ENCODE assay signal across 20 cellular contexts in the genomic region with DNA sequence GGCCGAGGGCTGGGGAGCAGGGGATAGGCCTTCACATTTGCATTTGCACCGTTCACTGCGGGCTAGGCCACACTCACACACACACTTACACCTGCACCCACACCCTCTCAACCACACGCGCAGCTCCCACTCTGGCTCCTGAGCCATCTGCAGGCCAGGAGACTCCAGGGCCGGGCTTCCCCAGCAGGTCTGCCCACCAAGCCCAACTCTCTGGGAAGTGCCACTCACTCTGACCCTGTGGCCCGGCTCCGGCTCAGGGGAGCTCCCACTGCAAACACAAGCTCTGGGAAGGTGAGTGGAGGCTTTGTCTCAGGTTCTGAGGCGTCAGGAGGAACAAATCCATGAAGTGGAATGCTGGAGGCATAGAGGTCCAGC.
DNase-seq lines count a peak whose midpoint lies in the region; ATAC-seq, FAIRE-seq and TF ChIP-seq lines count a peak whose summit lies in the region.
"Had no signal": no experiment of that assay in that cellular context is flagged by ENCODE, and none has a peak within 500 bp of the region (broad histone marks: within the 10 kb centered on the region; RNA-seq: fewer than 3 reads in every experiment).

No MANE protein-coding gene starts in this region.

- H3K9me3 Mint-ChIP-seq in CD8-positive, alpha-beta memory T cell: no peaks in the 10 kb centered on the region

- H3K4me1 Mint-ChIP-seq in CD8-positive, alpha-beta memory T cell: peaks cover 0 to 13% (median 5%) of the 10 kb centered on the region in 3 donors
- H3K4me1 Mint-ChIP-seq: CD4-positive, alpha-beta memory T cell had no signal

- H2AFZ ChIP-seq in K562 (ENCODE audit: low read depth, low read length): peak overlapping the region; percentile 96

- CTCF ChIA-PET in CD8-positive, alpha-beta memory T cell (lab: Charles Lee): no interaction called here
- CTCF ChIA-PET in K562 (lab: Yijun Ruan, JAX; ENCODE audit: low intra/inter-chr PET ratio): no interaction called here

- no TSS peak for BruUV-seq in K562 (replicated peaks; lab: Mats Ljungman, UMichigan)

- no peaks in the 10 kb centered on the region for H3K9me1 ChIP-seq in K562 (ENCODE audit: control insufficient read depth, insufficient read depth, low read length)

- H3K4me1 ChIP-seq in CD8-positive, alpha-beta memory T cell (ENCODE audit: insufficient read depth, low read length): no peaks in the 10 kb centered on the region
- H3K4me1 ChIP-seq in K562 (replicated peaks in 1 of 2; ENCODE audit: control insufficient read depth in 2 of 2, insufficient read depth in 2 of 2, low read length in 2 of 2): peaks cover 44 to 87% of the 10 kb centered on the region in 2 experiments

- peak overlapping the region; percentile 78 for H3K27ac ChIP-seq in CD8-positive, alpha-beta memory T cell (ENCODE audit: low read depth, low read length)
- H3K27ac ChIP-seq in K562 (ENCODE audit: extremely low read depth, low read depth, low read length): peak overlapping the region; percentile 81
- H3K27ac ChIP-seq: C4-2B had no signal

- TF ChIP-seq CTCF in K562 (IDR thresholded peaks at IDR 0.05 in 2 of 3, conservative IDR thresholded peaks at IDR 0.05 in 1 of 3; ENCODE audit: insufficient read depth in 2 of 3, low read depth in 1 of 3, low read length in 3 of 3): no peak

- 18% methylated on average over 9 of the region's 9 CpGs for WGBS in K562 (ENCODE audit: insufficient coverage, low coverage, missing lambda C conversion rate)

- H3K79me2 ChIP-seq in K562 (ENCODE audit: control insufficient read depth, insufficient read depth, low read length): peaks cover 14% of the 10 kb centered on the region

- in situ Hi-C loops in K562 (cut with MboI): no loop called here

- peak overlapping the region in 1 of 7 donors; percentile 29 for H3K4me3 Mint-ChIP-seq in CD8-positive, alpha-beta memory T cell
- H3K4me3 Mint-ChIP-seq: CD4-positive, alpha-beta memory T cell had no signal

- no peak for DNase-seq in CD8-positive, alpha-beta memory T cell
- DNase-seq in NCI-H526 treated with DMSO at 0.1 percent for 48 hours (lab: John Stamatoyannopoulos, UW) (peak; percentile 48), K562 (ENCODE audit: extremely low read depth in 1 of 4, low spot score in 3 of 4) (peak in 1 of 4 experiments; percentile 39), NCI-H2196 treated with DMSO at 0.1 percent for 48 hours (lab: John Stamatoyannopoulos, UW; ENCODE audit: unreplicated experiment) (no peak), NCI-H510A (lab: John Stamatoyannopoulos, UW) (no peak), SKM-1 treated with dmso at 0.1 percent for 144 hours (lab: John Stamatoyannopoulos, UW; ENCODE audit: unreplicated experiment) (no peak)
- DNase-seq: ACHN; CD4-positive, alpha-beta memory T cell; COR-L47; DMS153; EL had no signal

- no peaks in the 10 kb centered on the region for H3K36me3 ChIP-seq in CD8-positive, alpha-beta memory T cell (ENCODE audit: insufficient read depth, low read length)
- H3K36me3 ChIP-seq in K562 (ENCODE audit: control insufficient read depth, insufficient read depth, low read length): peaks cover 12% of the 10 kb centered on the region; the same call in 2 of the 3 replicates

- H4K20me1 ChIP-seq in K562 (replicated peaks; ENCODE audit: control insufficient read depth, insufficient read depth, low read length): no peaks in the 10 kb centered on the region; the same call in 1 of the 2 replicates

- no peak for TF ChIP-seq RAD21 in K562 (CRISPR knock-in tag; conservative IDR thresholded peaks at IDR 0.05 in 1 of 2, IDR thresholded peaks at IDR 0.05 in 1 of 2)

- no peak for TF ChIP-seq EP300 in K562 (IDR thresholded peaks at IDR 0.05; ENCODE audit: low read length)

- FAIRE-seq in K562 (lab: Jason Lieb, UNC): no peak
- FAIRE-seq: D721Med, G401.6, GM12891, GM19239, H54, HepG2, HTR-8/SVneo had no signal

- POLR2A ChIA-PET in CD8-positive, alpha-beta memory T cell (lab: Charles Lee): interaction anchor here (0.5 kb wide), 1 partner anchor 235 kb away, joined by 3 read pairs; no protein-coding TSS in a partner anchor
- POLR2A ChIA-PET in K562 (lab: Yijun Ruan, JAX): interaction anchor here (0.6 to 1.6 kb wide), 8 partner anchors 9 to 1075 kb away, joined by 3 to 6 read pairs (median 4); no protein-coding TSS in a partner anchor

- no peaks in the 10 kb centered on the region for H3K9me3 ChIP-seq in CD8-positive, alpha-beta memory T cell (ENCODE audit: low read length)
- H3K9me3 ChIP-seq in K562 (replicated peaks; ENCODE audit: control insufficient read depth, insufficient read depth, low read depth, low read length): no peaks in the 10 kb centered on the region

- peaks cover 4% of the 10 kb centered on the region in 2 donors for H3K27me3 Mint-ChIP-seq in CD8-positive, alpha-beta memory T cell
- H3K27me3 Mint-ChIP-seq: CD4-positive, alpha-beta memory T cell had no signal

- intact Hi-C loops in K562 (cut with micrococcal nuclease): no loop called here

- no peak for TF ChIP-seq POLR2A in K562 (conservative IDR thresholded peaks at IDR 0.05)

- H3K36me3 Mint-ChIP-seq in CD8-positive, alpha-beta memory T cell: no peaks in the 10 kb centered on the region
- H3K36me3 Mint-ChIP-seq: CD4-positive, alpha-beta memory T cell had no signal

- ATAC-seq in K562 (no peak; the same call in 2 of the 3 replicates), HG02981 (IDR thresholded peaks at IDR 0.05; ENCODE audit: unreplicated experiment) (no peak)
- ATAC-seq: HepG2 had no signal

- no peaks in the 10 kb centered on the region for H3K27me3 ChIP-seq in CD8-positive, alpha-beta memory T cell (ENCODE audit: insufficient read depth, low read length, poor library complexity, severe bottlenecking)
- no peaks in the 10 kb centered on the region for H3K27me3 ChIP-seq in K562 (ENCODE audit: control insufficient read depth in 2 of 2, insufficient read depth in 2 of 2, low read length in 2 of 2)

- H3K27ac Mint-ChIP-seq in CD8-positive, alpha-beta memory T cell: no peak overlapping the region
- H3K27ac Mint-ChIP-seq: CD4-positive, alpha-beta memory T cell had no signal

- H3K4me3 ChIP-seq in CD8-positive, alpha-beta memory T cell (ENCODE audit: low read length): no peak overlapping the region
- no peak overlapping the region for H3K4me3 ChIP-seq in K562

- peak overlapping the region; percentile 95 for H3K4me2 ChIP-seq in K562 (ENCODE audit: insufficient read depth, low read length)

- peak overlapping the region; percentile 79 to 83 for H3K9ac ChIP-seq in K562 (ENCODE audit: insufficient read depth in 1 of 2, low read depth in 2 of 2, low read length in 2 of 2)

TF ChIP-seq in K562, 482 proteins besides CTCF, POLR2A, EP300 and RAD21 (continues in another document):
- TF ChIP-seq GABPB1 (CRISPR knock-in tag; IDR thresholded peaks at IDR 0.05) (no peak), HLTF (IDR thresholded peaks at IDR 0.05) (no peak), DPF2 (IDR thresholded peaks at IDR 0.05) (no peak), PTRF (tag; IDR thresholded peaks at IDR 0.05) (no peak), ZNF124 (CRISPR knock-in tag; IDR thresholded peaks at IDR 0.05) (no peak), NBN (IDR thresholded peaks at IDR 0.05; ENCODE audit: low read depth) (0 out of 2 replicates have a peak, but pooled peaks have one; percentile 5), NFIX (CRISPR knock-in tag; IDR thresholded peaks at IDR 0.05; ENCODE audit: low read depth) (no peak), NFE2L1 (tag; IDR thresholded peaks at IDR 0.05; ENCODE audit: borderline replicate concordance, low read depth) (no peak), RUNX1 (IDR thresholded peaks at IDR 0.05; ENCODE audit: low read depth) (peak; percentile 22; the same call in 1 of the 2 replicates), ESRRA (IDR thresholded peaks at IDR 0.05; ENCODE audit: borderline replicate concordance, low read depth) (0 out of 2 replicates have a peak, but pooled peaks have one; percentile 5), COPS2 (conservative IDR thresholded peaks at IDR 0.05) (no peak), MXI1 (IDR thresholded peaks at IDR 0.05; ENCODE audit: low read depth, low read length) (0 out of 2 replicates have a peak, but pooled peaks have one; percentile 10)
- TF ChIP-seq, protein P1, sequence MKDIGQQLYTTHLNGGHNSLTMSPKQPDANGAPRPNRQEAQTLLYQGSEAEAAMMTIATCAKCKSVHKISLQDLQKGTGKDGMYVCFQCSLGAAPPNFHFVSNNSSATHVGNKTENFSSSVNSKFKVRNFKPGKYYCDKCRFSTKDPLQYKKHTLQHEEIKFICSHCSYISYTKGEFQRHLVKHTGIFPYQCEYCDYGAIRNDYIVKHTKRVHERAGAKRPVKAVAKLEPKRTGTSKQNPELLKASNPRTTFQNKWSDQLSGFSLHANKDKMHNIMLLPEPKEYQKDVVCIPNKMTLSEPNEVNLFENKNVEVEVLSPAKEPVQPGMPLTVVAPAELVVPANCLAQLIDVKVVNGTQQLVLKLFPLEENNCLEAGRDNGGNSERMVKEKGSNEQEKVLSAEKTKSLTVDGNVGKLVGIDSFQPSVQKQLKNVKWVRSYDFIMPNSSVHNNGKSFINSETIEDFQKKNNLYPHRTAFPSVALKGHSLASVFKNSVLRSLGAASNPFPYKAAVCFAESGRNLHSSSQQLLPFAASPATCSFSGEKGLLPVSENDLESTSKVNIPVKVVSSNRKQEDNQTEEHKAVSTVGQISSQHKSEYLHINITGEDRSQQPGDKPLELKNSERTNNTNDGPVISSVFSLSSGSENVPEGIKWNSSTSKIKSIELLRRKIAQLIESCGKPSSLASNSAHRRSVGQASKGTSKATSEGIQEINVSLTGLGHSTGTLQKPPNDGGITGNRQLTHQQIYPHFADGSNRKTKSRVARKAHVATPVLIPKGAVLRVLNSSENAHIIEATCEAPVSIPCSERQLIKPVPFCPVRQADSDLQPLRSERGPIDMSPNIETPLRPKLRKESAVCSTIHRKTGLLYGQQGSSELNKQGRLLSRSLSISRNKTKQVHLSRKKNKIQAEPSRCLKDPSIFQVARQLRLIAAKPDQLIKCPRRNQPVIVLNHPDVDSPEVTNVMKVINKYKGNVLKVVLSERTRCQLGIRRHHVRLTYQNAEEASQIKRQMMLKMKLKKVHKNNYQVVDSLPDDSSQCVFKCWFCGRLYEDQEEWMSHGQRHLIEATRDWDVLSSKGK (CRISPR knock-in tag; IDR thresholded peaks at IDR 0.05): no peak
- TF ChIP-seq, protein P2, sequence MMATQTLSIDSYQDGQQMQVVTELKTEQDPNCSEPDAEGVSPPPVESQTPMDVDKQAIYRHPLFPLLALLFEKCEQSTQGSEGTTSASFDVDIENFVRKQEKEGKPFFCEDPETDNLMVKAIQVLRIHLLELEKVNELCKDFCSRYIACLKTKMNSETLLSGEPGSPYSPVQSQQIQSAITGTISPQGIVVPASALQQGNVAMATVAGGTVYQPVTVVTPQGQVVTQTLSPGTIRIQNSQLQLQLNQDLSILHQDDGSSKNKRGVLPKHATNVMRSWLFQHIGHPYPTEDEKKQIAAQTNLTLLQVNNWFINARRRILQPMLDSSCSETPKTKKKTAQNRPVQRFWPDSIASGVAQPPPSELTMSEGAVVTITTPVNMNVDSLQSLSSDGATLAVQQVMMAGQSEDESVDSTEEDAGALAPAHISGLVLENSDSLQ (IDR thresholded peaks at IDR 0.05): peak; percentile 26; the same call in 1 of the 2 replicates
